In the genomic region with DNA sequence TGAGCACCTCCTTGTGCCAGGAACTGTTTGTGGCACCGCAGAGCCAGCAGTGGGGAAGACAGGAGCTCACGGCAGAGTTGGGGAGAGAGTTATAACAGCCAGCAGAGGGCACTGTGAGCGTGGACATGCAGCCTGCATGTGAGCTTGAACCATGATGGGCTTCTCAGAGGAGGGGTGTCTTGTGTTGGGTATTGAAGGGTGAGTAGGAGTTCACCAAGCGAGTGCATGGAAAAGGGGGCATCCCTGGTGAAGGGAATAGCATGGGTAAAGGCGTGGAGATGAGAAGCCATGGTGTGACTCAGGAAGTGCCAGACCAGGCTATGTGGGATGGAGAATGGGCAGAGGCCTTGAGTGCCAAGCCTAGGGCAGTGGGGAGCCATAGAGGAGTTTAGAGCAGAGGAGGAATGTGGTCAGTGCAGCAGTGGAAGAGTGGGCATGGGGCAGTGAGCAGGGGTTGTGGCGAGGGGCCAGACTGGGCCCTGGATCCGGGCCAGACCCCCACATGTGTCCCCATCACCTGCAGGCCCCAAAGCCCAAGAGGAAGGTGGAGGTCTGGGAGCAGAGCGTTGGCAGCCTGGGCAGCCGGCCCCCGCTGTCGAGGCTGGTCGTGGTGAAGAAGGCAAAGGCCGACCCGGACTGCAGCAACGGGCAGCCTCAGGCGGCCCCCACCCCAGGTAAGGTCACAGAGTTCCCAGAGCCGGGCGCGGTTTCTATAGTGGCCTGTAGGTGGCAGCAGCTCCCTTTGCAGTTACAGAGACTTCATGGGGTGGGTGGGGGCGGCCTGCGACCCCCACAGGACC, we compare ENCODE assay signal across 9 cellular contexts. TPM values are rescaled to one million over a fixed set of nuclear protein-coding genes. Genes with fewer than 3 reads are reported as not detected.
A peak's percentile ranks its signal among the peaks of the same experiment; 100 is the strongest.
DNase-seq lines count a peak whose midpoint lies in the region; ATAC-seq, FAIRE-seq and TF ChIP-seq lines count a peak whose summit lies in the region.
"Had no signal": no experiment of that assay in that cellular context is flagged by ENCODE, and none has a peak within 500 bp of the region (broad histone marks: within the 10 kb centered on the region; RNA-seq: fewer than 3 reads in every experiment).

No MANE protein-coding gene starts in this region.

- peaks cover 65% of the 10 kb centered on the region for H3K36me3 Mint-ChIP-seq in CD4-positive, alpha-beta T cell (ENCODE audit: low read depth)

- CTCF ChIA-PET in CD4-positive, alpha-beta T cell (lab: Charles Lee) = interaction anchor here (0.5 to 2.2 kb wide), 9 partner anchors 9 to 258 kb away, joined by 3 to 36 read pairs (median 4); a partner anchor contains a TSS

- H3K4me3 Mint-ChIP-seq in CD4-positive, alpha-beta T cell = no peak overlapping the region

- peaks cover 93% of the 10 kb centered on the region for H3K36me3 ChIP-seq in left ventricle myocardium inferior
- H3K36me3 ChIP-seq in small intestine (ENCODE audit: control insufficient read depth in 2 of 2, insufficient read depth in 2 of 2, low read length in 2 of 2) = peaks cover 7 to 21% of the 10 kb centered on the region in 2 donors

- H3K27me3 Mint-ChIP-seq in CD4-positive, alpha-beta T cell = no peaks in the 10 kb centered on the region
- H3K27me3 Mint-ChIP-seq: IgD-negative memory B cell had no signal

- FAIRE-seq in small intestine (lab: Jason Lieb, UNC) = no peak

- H3K4me1 ChIP-seq in left ventricle myocardium inferior = no peaks in the 10 kb centered on the region
- peaks cover 0 to 2% of the 10 kb centered on the region in 2 donors for H3K4me1 ChIP-seq in small intestine (ENCODE audit: control insufficient read depth in 2 of 2, insufficient read depth in 1 of 2, low read depth in 1 of 2, low read length in 1 of 2)

- peaks cover 18% of the 10 kb centered on the region for H3K4me1 Mint-ChIP-seq in CD4-positive, alpha-beta T cell (ENCODE audit: low read depth)

- H3K9me3 ChIP-seq in CD4-positive, alpha-beta T cell (ENCODE audit: control insufficient read depth, low read length) = no peaks in the 10 kb centered on the region
- peaks cover 8% of the 10 kb centered on the region for H3K9me3 ChIP-seq in left ventricle myocardium inferior (replicated peaks)
- no peaks in the 10 kb centered on the region for H3K9me3 ChIP-seq in small intestine (ENCODE audit: control insufficient read depth, low read depth)

- peak; percentile 70 for ATAC-seq in CD4-positive, alpha-beta T cell (ENCODE audit: poor library complexity)
- no peak for ATAC-seq in GM21528 (IDR thresholded peaks at IDR 0.05; ENCODE audit: low FRiP score, unreplicated experiment)
- no peak for ATAC-seq in GM19023 (IDR thresholded peaks at IDR 0.05; ENCODE audit: unreplicated experiment)

- H3K4me3 ChIP-seq in left ventricle myocardium inferior = no peak overlapping the region
- H3K4me3 ChIP-seq in small intestine (ENCODE audit: low read depth in 1 of 2, low read length in 2 of 2) = no peak overlapping the region

- POLR2A ChIA-PET in CD4-positive, alpha-beta T cell (lab: Charles Lee) = interaction anchor here (1.0 to 1.9 kb wide), 4 partner anchors 52 to 103 kb away, joined by 4 to 9 read pairs (median 6); a partner anchor contains a TSS

- TF ChIP-seq CTCF in CD4-positive, alpha-beta T cell (IDR thresholded peaks at IDR 0.05) = peak; percentile 79
- TF ChIP-seq CTCF in left ventricle myocardium inferior (IDR thresholded peaks at IDR 0.05; ENCODE audit: borderline replicate concordance) = peak; percentile 90

- 29 to 48% (median 32%) methylated on average over 20 to 21 of the region's 21 CpGs for WGBS in small intestine, 3 donors

- H3K27ac ChIP-seq in CD4-positive, alpha-beta T cell (ENCODE audit: low read depth, low read length) = no peak overlapping the region
- H3K27ac ChIP-seq in left ventricle myocardium inferior (replicated peaks) (no peak overlapping the region), small intestine (ENCODE audit: low read depth in 1 of 2, low read length in 1 of 2) (peak overlapping the region in 1 of 2 donors; percentile 35)

- intact Hi-C loops in CD4-positive, alpha-beta T cell (cut with DNase I, micrococcal nuclease) = loop anchor here (1.0 to 5.0 kb wide), 4 partner anchors 85 to 258 kb away; a partner anchor contains a TSS
- intact Hi-C loops in left ventricle myocardium inferior (cut with micrococcal nuclease) = no loop called here

- no peaks in the 10 kb centered on the region for H3K9me3 Mint-ChIP-seq in CD4-positive, alpha-beta T cell
- H3K9me3 Mint-ChIP-seq: IgD-negative memory B cell had no signal

- DNase-seq in CD4-positive, alpha-beta T cell = peak; percentile 44 to 72 (median 54)
- DNase-seq in HT-29 (ENCODE audit: low spot score) (peak; percentile 81), SKM-1 (lab: John Stamatoyannopoulos, UW; ENCODE audit: unreplicated experiment) (peak; percentile 15), left ventricle myocardium inferior (peak; percentile 42), small intestine (peak; percentile 64)
- peak; percentile 68 for DNase-seq in activated naive CD4-positive, alpha-beta T cell treated with anti-CD3 and anti-CD28 coated beads, Interleukin-2, amount 50 U/mL, for 16 hours

- H3K27me3 ChIP-seq in CD4-positive, alpha-beta T cell (ENCODE audit: control insufficient read depth, insufficient read depth, low read length) = no peaks in the 10 kb centered on the region
- H3K27me3 ChIP-seq in left ventricle myocardium inferior (ENCODE audit: low read depth) (no peaks in the 10 kb centered on the region), small intestine (ENCODE audit: control insufficient read depth in 2 of 2, insufficient read depth in 2 of 2, low read length in 2 of 2) (no peaks in the 10 kb centered on the region)

- no peak overlapping the region for H3K27ac Mint-ChIP-seq in CD4-positive, alpha-beta T cell

RNA-seq across cellular contexts. Expression of a gene that starts 11.8 kb away (rescaled TPM):
- total RNA-seq in CD4-positive, alpha-beta T cell = under 1 TPM; 0.14 to 0.64 TPM
- 0.21 and 1.6 TPM in 2 replicates for total RNA-seq in HT-29 (2014; rRNA removed; shearing (Covaris generic))
- total RNA-seq in left ventricle myocardium inferior = 0.16 TPM
- polyA plus RNA-seq in small intestine = 10 to 100 TPM in 2 of 3 donors, 1 to 10 TPM in 1; 8.4 to 25.7 (median 12.7) TPM
- polyA plus RNA-seq: IgD-negative memory B cell had no signal

RNA-seq across cellular contexts. Expression of a gene that starts 20.4 kb away (rescaled TPM):
- total RNA-seq in CD4-positive, alpha-beta T cell = 10 to 100 TPM; 32.9 to 33.7 TPM
- 25.5 and 36.1 TPM in 2 replicates for total RNA-seq in HT-29 (2014; rRNA removed; shearing (Covaris generic))
- 10.2 TPM for total RNA-seq in left ventricle myocardium inferior
- 10 to 100 TPM; 27.3 to 31.0 (median 30.8) TPM for polyA plus RNA-seq in small intestine

RNA-seq across cellular contexts. Expression of a gene that starts 34.9 kb away (rescaled TPM):
- 10 to 100 TPM; 17.6 to 20.9 TPM for total RNA-seq in CD4-positive, alpha-beta T cell
- total RNA-seq in HT-29 (2014; rRNA removed; shearing (Covaris generic)) = not detected in 2 replicates
- not detected for total RNA-seq in left ventricle myocardium inferior
- 1 to 10 TPM; 1.2 to 6.2 (median 4.0) TPM for polyA plus RNA-seq in small intestine

RNA-seq across cellular contexts. Expression of a gene that starts 37.1 kb away (rescaled TPM):
- total RNA-seq in CD4-positive, alpha-beta T cell = 1 to 10 TPM in 1 of 2 experiments, under 1 TPM in 1; 0.98 to 1.0 TPM
- total RNA-seq in HT-29 (2014; rRNA removed; shearing (Covaris generic)) = 0.41 and 0.60 TPM in 2 replicates
- not detected for total RNA-seq in left ventricle myocardium inferior
- 1 to 10 TPM; 1.8 to 3.2 (median 2.2) TPM for polyA plus RNA-seq in small intestine

RNA-seq across cellular contexts. Expression of a gene that starts 38.0 kb away (rescaled TPM):
- total RNA-seq in CD4-positive, alpha-beta T cell = not detected
- not detected in 2 replicates for total RNA-seq in HT-29 (2014; rRNA removed; shearing (Covaris generic))
- total RNA-seq in left ventricle myocardium inferior = 0.49 TPM
- 1 to 10 TPM in 2 of 3 donors, under 1 TPM in 1; 0.89 to 6.2 (median 3.5) TPM for polyA plus RNA-seq in small intestine

Comparison
In these comparisons a context has a peak if more than half of its experiments do, and no peak if none do; other contexts are left out.
1. DNase-seq: peak in every context shown above with its lines; median percentile 81 in HT-29; 68 in activated naive CD4-positive, alpha-beta T cell treated with anti-CD3 and anti-CD28 coated beads, Interleukin-2, amount 50 U/mL, for 16 hours; 64 in small intestine; 54 in CD4-positive, alpha-beta T cell; 42 in left ventricle myocardium inferior; 15 in SKM-1.
2. RNA of a gene that starts 34.9 kb away (total RNA-seq): 17.6 to 20.9 TPM in CD4-positive, alpha-beta T cell; not detected in HT-29 and not detected in left ventricle myocardium inferior (single experiment); every median in the first group is over 10 times any median in the second.